Comparison of ENCODE assay signal across 23 cellular contexts in genomic region chr12:50918584-50919316, GRCh38. TPM values are rescaled to one million over a fixed set of nuclear protein-coding genes. Genes with fewer than 3 reads are reported as not detected.
DNase-seq lines count a peak whose midpoint lies in the region; ATAC-seq and TF ChIP-seq lines count a peak whose summit lies in the region.
"Had no signal": no experiment of that assay in that cellular context is flagged by ENCODE, and none has a peak within 500 bp of the region (broad histone marks: within the 10 kb centered on the region; RNA-seq: fewer than 3 reads in every experiment).

No MANE protein-coding gene starts in this region.

- H3K27ac ChIP-seq in parathyroid adenoma (no peak overlapping the region), osteoblast (ENCODE audit: low read depth, low read length) (no peak overlapping the region), suprapubic skin (no peak overlapping the region)
- H3K27ac ChIP-seq: esophagus muscularis mucosa, neural progenitor cell, spleen, testis had no signal

- DNase-seq in RPMI8226 (peak; percentile 42), osteoblast (ENCODE audit: insufficient read length, low spot score, missing footprints) (no peak), suprapubic skin (ENCODE audit: low spot score in 2 of 2) (no peak), natural killer cell (no peak)
- DNase-seq: activated CD4-positive, alpha-beta T cell treated with anti-CD3 and anti-CD28 coated beads for 48 hours; activated CD8-positive, alpha-beta memory T cell treated with anti-CD3 and anti-CD28 coated beads, Interleukin-2, amount 50 U/mL, for 48 hours; CD4-positive, alpha-beta T cell; effector CD4-positive, alpha-beta T cell; H7; KG1; NCI-H1092 treated with DMSO at 0.1 percent for 48 hours; NCI-H510A treated with DMSO at 0.1 percent for 48 hours; SHP77; spleen; stimulated activated CD4-positive, alpha-beta T cell treated with anti-CD3 and anti-CD28 coated beads, Interleukin-4, amount 100 ng/mL, for 4 hours; T-cell; testis had no signal

- TF ChIP-seq CTCF in parathyroid adenoma (IDR thresholded peaks at IDR 0.05) (no peak), osteoblast (IDR thresholded peaks at IDR 0.05; ENCODE audit: extremely low read depth, low read depth, low read length) (no peak), suprapubic skin (IDR thresholded peaks at IDR 0.05) (no peak), natural killer cell (IDR thresholded peaks at IDR 0.05) (no peak)

- no peak overlapping the region for H3K4me3 ChIP-seq in parathyroid adenoma (ENCODE audit: low read depth, low read length)
- no peak overlapping the region for H3K4me3 ChIP-seq in osteoblast (ENCODE audit: insufficient read depth, low read length)
- no peak overlapping the region for H3K4me3 ChIP-seq in suprapubic skin
- H3K4me3 ChIP-seq: esophagus muscularis mucosa, neural progenitor cell, spleen, testis had no signal

- H3K9me3 Mint-ChIP-seq in natural killer cell: peaks cover 2 to 8% of the 10 kb centered on the region in 2 donors

- H3K79me2 ChIP-seq in parathyroid adenoma (no peaks in the 10 kb centered on the region), osteoblast (ENCODE audit: insufficient read depth, low read length) (no peaks in the 10 kb centered on the region)

- H2AFZ ChIP-seq in parathyroid adenoma (peak overlapping the region; percentile 50), osteoblast (ENCODE audit: low read length) (no peak overlapping the region)
- H2AFZ ChIP-seq: neural progenitor cell had no signal

- peaks cover 0 to 8% of the 10 kb centered on the region in 2 donors for H3K27me3 Mint-ChIP-seq in natural killer cell (ENCODE audit: low read depth in 2 of 2)

- no peak overlapping the region for H3K27ac Mint-ChIP-seq in natural killer cell
- H3K27ac Mint-ChIP-seq: CD4-positive, alpha-beta T cell; neural progenitor cell; T-cell had no signal

- H3K4me3 Mint-ChIP-seq in natural killer cell: no peak overlapping the region
- H3K4me3 Mint-ChIP-seq: CD4-positive, alpha-beta T cell; neural progenitor cell; T-cell had no signal

- H4K20me1 ChIP-seq in osteoblast (ENCODE audit: insufficient read depth, low read length): no peaks in the 10 kb centered on the region

- 73% methylated on average over 5 of the region's 5 CpGs for WGBS in suprapubic skin

- H3K4me2 ChIP-seq in parathyroid adenoma (ENCODE audit: low read length): peak overlapping the region; percentile 12
- no peak overlapping the region for H3K4me2 ChIP-seq in osteoblast (ENCODE audit: insufficient read depth, low read length)
- H3K4me2 ChIP-seq: neural progenitor cell had no signal

- H3K27me3 ChIP-seq in parathyroid adenoma (ENCODE audit: control insufficient read depth, insufficient read depth, low read length) (no peaks in the 10 kb centered on the region), osteoblast (ENCODE audit: insufficient read depth, low read length) (no peaks in the 10 kb centered on the region), suprapubic skin (no peaks in the 10 kb centered on the region)
- H3K27me3 ChIP-seq: esophagus muscularis mucosa, neural progenitor cell, spleen, testis had no signal

- peak; percentile 83 for ATAC-seq in GM18498 (IDR thresholded peaks at IDR 0.05; ENCODE audit: unreplicated experiment)
- ATAC-seq in HG02678 (IDR thresholded peaks at IDR 0.05; ENCODE audit: unreplicated experiment): peak; percentile 66
- no peak for ATAC-seq in GM19452 (IDR thresholded peaks at IDR 0.05; ENCODE audit: unreplicated experiment)
- no peak for ATAC-seq in natural killer cell
- ATAC-seq: T-cell had no signal

- H3K4me1 ChIP-seq in parathyroid adenoma (peaks cover 21% of the 10 kb centered on the region), osteoblast (ENCODE audit: insufficient read depth, low read length) (peaks cover 13% of the 10 kb centered on the region), suprapubic skin (peaks cover 19% of the 10 kb centered on the region)

- H3K36me3 ChIP-seq in parathyroid adenoma (ENCODE audit: control insufficient read depth, insufficient read depth, low read length): no peaks in the 10 kb centered on the region
- no peaks in the 10 kb centered on the region for H3K36me3 ChIP-seq in osteoblast (ENCODE audit: insufficient read depth, low read length)
- H3K36me3 ChIP-seq in suprapubic skin: no peaks in the 10 kb centered on the region
- H3K36me3 ChIP-seq: esophagus muscularis mucosa, neural progenitor cell, spleen had no signal

- TF ChIP-seq POLR2A in suprapubic skin (IDR thresholded peaks at IDR 0.05): no peak

- intact Hi-C loops in natural killer cell (cut with micrococcal nuclease): no loop called here

- no peak overlapping the region for H3K9ac ChIP-seq in parathyroid adenoma
- H3K9ac ChIP-seq: neural progenitor cell had no signal

- H3K9me3 ChIP-seq in parathyroid adenoma (ENCODE audit: control insufficient read depth, low read length): no peaks in the 10 kb centered on the region
- H3K9me3 ChIP-seq in osteoblast (ENCODE audit: low read depth, low read length): peaks cover 10% of the 10 kb centered on the region
- peaks cover 15% of the 10 kb centered on the region for H3K9me3 ChIP-seq in suprapubic skin
- H3K9me3 ChIP-seq: testis had no signal

- no peak for TF ChIP-seq EP300 in suprapubic skin (IDR thresholded peaks at IDR 0.05)

- peaks cover 34% of the 10 kb centered on the region in 2 donors for H3K4me1 Mint-ChIP-seq in natural killer cell

- peaks cover 24% of the 10 kb centered on the region for H3K36me3 Mint-ChIP-seq in natural killer cell
- H3K36me3 Mint-ChIP-seq: neural progenitor cell had no signal

RNA-seq across cellular contexts. Expression of gene HIGD1C, which starts 33.6 kb away (rescaled TPM):
- total RNA-seq in osteoblast (not detected in 2 replicates), suprapubic skin (not detected), natural killer cell (not detected)
- total RNA-seq: CD4-positive, alpha-beta T cell; esophagus muscularis mucosa; H7; spleen; T-cell; testis had no signal

Comparison
In these comparisons a context has a peak if more than half of its experiments do, and no peak if none do; other contexts are left out.
1. ATAC-seq: peak in GM18498 (single experiment) and HG02678 (single experiment); none in GM19452 (single experiment) and natural killer cell (0 of 3).